Comparison of ENCODE assay signal across 1 cellular context in genomic region chr1:38870996-38871395, GRCh38.
TF ChIP-seq lines count a peak whose summit lies in the region.

No MANE protein-coding gene starts in this region.

TF ChIP-seq in GM12878, 131 proteins besides CTCF, POLR2A, EP300 and RAD21:
- TF ChIP-seq, protein P1, sequence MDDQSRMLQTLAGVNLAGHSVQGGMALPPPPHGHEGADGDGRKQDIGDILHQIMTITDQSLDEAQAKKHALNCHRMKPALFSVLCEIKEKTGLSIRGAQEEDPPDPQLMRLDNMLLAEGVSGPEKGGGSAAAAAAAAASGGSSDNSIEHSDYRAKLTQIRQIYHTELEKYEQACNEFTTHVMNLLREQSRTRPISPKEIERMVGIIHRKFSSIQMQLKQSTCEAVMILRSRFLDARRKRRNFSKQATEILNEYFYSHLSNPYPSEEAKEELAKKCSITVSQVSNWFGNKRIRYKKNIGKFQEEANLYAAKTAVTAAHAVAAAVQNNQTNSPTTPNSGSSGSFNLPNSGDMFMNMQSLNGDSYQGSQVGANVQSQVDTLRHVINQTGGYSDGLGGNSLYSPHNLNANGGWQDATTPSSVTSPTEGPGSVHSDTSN (IDR thresholded peaks at IDR 0.05; ENCODE audit: insufficient replicate concordance, low read depth, low read length) = no peak
- TF ChIP-seq ZNF384 (IDR thresholded peaks at IDR 0.05; ENCODE audit: borderline replicate concordance, low read depth, low read length) (no peak), HDAC2 (IDR thresholded peaks at IDR 0.05) (no peak), YBX1 (IDR thresholded peaks at IDR 0.05) (no peak), CEBPB (IDR thresholded peaks at IDR 0.05; ENCODE audit: borderline replicate concordance in 1 of 2, low read depth in 2 of 2, low read length in 2 of 2) (no peak), JUNB (IDR thresholded peaks at IDR 0.05) (no peak), BRCA1 (IDR thresholded peaks at IDR 0.05; ENCODE audit: low read depth, low read length) (no peak), KAT2A (conservative IDR thresholded peaks at IDR 0.05; ENCODE audit: control insufficient read depth, low read depth, low read length) (no peak), ATF7 (IDR thresholded peaks at IDR 0.05; ENCODE audit: low read depth) (no peak), NFIC (IDR thresholded peaks at IDR 0.05; ENCODE audit: low read depth, low read length) (no peak), KDM1A (IDR thresholded peaks at IDR 0.05; ENCODE audit: borderline replicate concordance) (no peak), HDAC6 (IDR thresholded peaks at IDR 0.05; ENCODE audit: unreplicated experiment) (no peak), ZNF24 (IDR thresholded peaks at IDR 0.05) (no peak), ATF2 (IDR thresholded peaks at IDR 0.05; ENCODE audit: low read length) (no peak), FOXM1 (IDR thresholded peaks at IDR 0.05; ENCODE audit: low read depth, low read length) (no peak), PAX5 (IDR thresholded peaks at IDR 0.05; ENCODE audit: borderline replicate concordance, low read depth, low read length) (no peak), SUZ12 (IDR thresholded peaks at IDR 0.05; ENCODE audit: unreplicated experiment) (no peak)
- TF ChIP-seq, protein P2, sequence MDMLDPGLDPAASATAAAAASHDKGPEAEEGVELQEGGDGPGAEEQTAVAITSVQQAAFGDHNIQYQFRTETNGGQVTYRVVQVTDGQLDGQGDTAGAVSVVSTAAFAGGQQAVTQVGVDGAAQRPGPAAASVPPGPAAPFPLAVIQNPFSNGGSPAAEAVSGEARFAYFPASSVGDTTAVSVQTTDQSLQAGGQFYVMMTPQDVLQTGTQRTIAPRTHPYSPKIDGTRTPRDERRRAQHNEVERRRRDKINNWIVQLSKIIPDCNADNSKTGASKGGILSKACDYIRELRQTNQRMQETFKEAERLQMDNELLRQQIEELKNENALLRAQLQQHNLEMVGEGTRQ (IDR thresholded peaks at IDR 0.05; ENCODE audit: borderline replicate concordance, low read depth, low read length) = no peak
